9 cellular contexts compared by ENCODE assay signal in the genomic region with DNA sequence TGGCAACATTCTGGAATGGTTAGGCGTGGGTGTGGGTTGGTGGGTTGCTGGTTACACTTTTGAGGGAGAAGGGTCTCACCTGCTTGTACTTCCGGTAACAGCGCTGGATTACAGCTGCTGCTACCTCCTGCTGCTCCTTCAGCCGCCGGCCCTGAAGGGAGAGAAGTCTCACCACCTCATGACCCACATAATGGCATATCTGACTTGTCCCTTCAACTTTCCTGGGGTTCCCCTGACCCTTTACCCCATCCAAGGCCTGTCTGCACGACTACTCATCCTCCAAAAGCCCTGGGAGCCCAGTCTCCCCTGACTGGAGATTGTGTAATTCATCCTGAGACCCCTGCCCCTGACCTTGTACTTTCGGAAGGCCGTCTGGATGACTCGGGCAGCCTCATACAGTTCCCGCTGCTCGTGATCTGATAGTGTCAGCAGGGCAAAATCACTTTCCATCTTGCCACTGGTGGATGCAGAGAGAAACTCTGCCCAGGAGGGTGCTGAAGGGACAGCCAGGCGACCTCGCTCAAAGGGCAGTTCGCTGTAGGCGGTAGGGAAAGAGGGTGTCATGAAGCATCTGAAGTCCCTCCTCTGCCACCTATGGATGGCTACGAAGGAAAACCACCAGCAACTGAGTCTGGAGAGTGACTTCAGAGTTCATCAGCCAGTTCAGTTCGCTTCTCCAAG. TPM values are rescaled to one million over a fixed set of nuclear protein-coding genes. Genes with fewer than 3 reads are reported as not detected.
DNase-seq lines count a peak whose midpoint lies in the region; FAIRE-seq and TF ChIP-seq lines count a peak whose summit lies in the region.
"Had no signal": no experiment of that assay in that cellular context is flagged by ENCODE, and none has a peak within 500 bp of the region (broad histone marks: within the 10 kb centered on the region; RNA-seq: fewer than 3 reads in every experiment).

No MANE protein-coding gene starts in this region.

- no peak for FAIRE-seq in kidney (lab: Jason Lieb, UNC)
- FAIRE-seq: colon had no signal

- peak overlapping the region; percentile 58 to 99 for H3K4me3 ChIP-seq in kidney (ENCODE audit: low read length in 2 of 2)

- H3K4me1 ChIP-seq in kidney (ENCODE audit: control insufficient read depth in 1 of 2, insufficient read depth in 1 of 2, low read depth in 1 of 2, low read length in 2 of 2), result peaks cover 4 to 31% of the 10 kb centered on the region in 2 donors

- no peaks in the 10 kb centered on the region for H3K27me3 Mint-ChIP-seq in activated naive CD4-positive, alpha-beta T cell treated with anti-CD3 and anti-CD28 coated beads for 36 hours (ENCODE audit: low read depth)
- no peaks in the 10 kb centered on the region for H3K27me3 Mint-ChIP-seq in activated naive CD4-positive, alpha-beta T cell treated with anti-CD3 and anti-CD28 coated beads, Interleukin-2, amount 10 ng/mL, durations not matched to agents 7 days and 5 days

- CTCF ChIA-PET in activated naive CD4-positive, alpha-beta T cell treated with anti-CD3 and anti-CD28 coated beads for 36 hours (lab: Charles Lee), result interaction anchor here (0.8 to 2.7 kb wide), 7 partner anchors 11 to 92 kb away, joined by 3 to 17 read pairs (median 5); a partner anchor contains a TSS
- CTCF ChIA-PET in activated naive CD4-positive, alpha-beta T cell treated with anti-CD3 and anti-CD28 coated beads, Interleukin-2, amount 10 ng/mL, durations not matched to agents 7 days and 5 days (lab: Charles Lee), result interaction anchor here (0.9 to 4.0 kb wide), 4 partner anchors 11 to 61 kb away, joined by 3 to 17 read pairs (median 5); a partner anchor contains a TSS

- H3K27ac ChIP-seq in kidney (ENCODE audit: low read depth in 2 of 2, low read length in 2 of 2) (peak overlapping the region; percentile 52 to 70), temporal lobe (ENCODE audit: low read depth, low read length) (peak overlapping the region; percentile 97)

- H3K36me3 ChIP-seq in kidney (ENCODE audit: control insufficient read depth in 1 of 2, insufficient read depth in 2 of 2, low read length in 2 of 2), result peaks cover 12% of the 10 kb centered on the region in 2 donors

- H3K36me3 Mint-ChIP-seq in activated naive CD4-positive, alpha-beta T cell treated with anti-CD3 and anti-CD28 coated beads for 36 hours (ENCODE audit: low read depth), result peaks cover 26% of the 10 kb centered on the region
- H3K36me3 Mint-ChIP-seq in activated naive CD4-positive, alpha-beta T cell treated with anti-CD3 and anti-CD28 coated beads, Interleukin-2, amount 10 ng/mL, durations not matched to agents 7 days and 5 days, result peaks cover 41% of the 10 kb centered on the region

- no peak overlapping the region for H3K27ac Mint-ChIP-seq in activated naive CD4-positive, alpha-beta T cell treated with anti-CD3 and anti-CD28 coated beads for 36 hours
- H3K27ac Mint-ChIP-seq in activated naive CD4-positive, alpha-beta T cell treated with anti-CD3 and anti-CD28 coated beads, Interleukin-2, amount 10 ng/mL, durations not matched to agents 7 days and 5 days, result no peak overlapping the region

- peak; percentile 58 for DNase-seq in activated naive CD4-positive, alpha-beta T cell treated with anti-CD3 and anti-CD28 coated beads for 36 hours
- no peak for DNase-seq in activated naive CD4-positive, alpha-beta T cell treated with anti-CD3 and anti-CD28 coated beads, Interleukin-2, amount 10 ng/mL, durations not matched to agents 7 days and 5 days
- DNase-seq in activated CD8-positive, alpha-beta memory T cell treated with anti-CD3 and anti-CD28 coated beads, Interleukin-2, amount 50 U/mL, for 48 hours, result peak; percentile 76
- DNase-seq in kidney (peak; percentile 51), NCI-H1092 (lab: John Stamatoyannopoulos, UW) (no peak), DMS 273 treated with DMSO at 0.1 percent for 48 hours (lab: John Stamatoyannopoulos, UW) (no peak), occipital lobe (lab: John Stamatoyannopoulos, UW) (no peak)

- no peaks in the 10 kb centered on the region for H3K9me3 Mint-ChIP-seq in activated naive CD4-positive, alpha-beta T cell treated with anti-CD3 and anti-CD28 coated beads for 36 hours
- no peaks in the 10 kb centered on the region for H3K9me3 Mint-ChIP-seq in activated naive CD4-positive, alpha-beta T cell treated with anti-CD3 and anti-CD28 coated beads, Interleukin-2, amount 10 ng/mL, durations not matched to agents 7 days and 5 days

- intact Hi-C loops in activated naive CD4-positive, alpha-beta T cell treated with anti-CD3 and anti-CD28 coated beads for 36 hours (cut with micrococcal nuclease), result loop anchor here (5.0 kb wide), 1 partner anchor 468 kb away; a partner anchor contains a TSS
- intact Hi-C loops in kidney (cut with DNase I), result no loop called here

- TF ChIP-seq CTCF in kidney (IDR thresholded peaks at IDR 0.05; ENCODE audit: borderline replicate concordance, extremely low read depth, insufficient read depth), result no peak

- no peak overlapping the region for H3K4me3 Mint-ChIP-seq in activated naive CD4-positive, alpha-beta T cell treated with anti-CD3 and anti-CD28 coated beads for 36 hours
- H3K4me3 Mint-ChIP-seq in activated naive CD4-positive, alpha-beta T cell treated with anti-CD3 and anti-CD28 coated beads, Interleukin-2, amount 10 ng/mL, durations not matched to agents 7 days and 5 days, result no peak overlapping the region

- peaks cover 39% of the 10 kb centered on the region for H3K4me1 Mint-ChIP-seq in activated naive CD4-positive, alpha-beta T cell treated with anti-CD3 and anti-CD28 coated beads for 36 hours (ENCODE audit: low read depth)
- peaks cover 20% of the 10 kb centered on the region for H3K4me1 Mint-ChIP-seq in activated naive CD4-positive, alpha-beta T cell treated with anti-CD3 and anti-CD28 coated beads, Interleukin-2, amount 10 ng/mL, durations not matched to agents 7 days and 5 days

- H3K9me3 ChIP-seq in kidney (ENCODE audit: control insufficient read depth in 1 of 2, low read length in 2 of 2), result no peaks in the 10 kb centered on the region

- peak overlapping the region in 1 of 2 donors; percentile 87 for H3K9ac ChIP-seq in kidney (ENCODE audit: low read length in 2 of 2)

RNA-seq across cellular contexts. Expression of a gene that starts 2.1 kb away (rescaled TPM):
- 10 to 100 TPM; 68.6 to 70.2 TPM for total RNA-seq in activated naive CD4-positive, alpha-beta T cell treated with anti-CD3 and anti-CD28 coated beads for 36 hours
- total RNA-seq in kidney (73.6 TPM), temporal lobe (34.4 TPM), occipital lobe (21.1 TPM)
- polyA plus RNA-seq in kidney (ENCODE audit: insufficient read depth, low read depth, low replicate concordance), result 157 TPM

RNA-seq across cellular contexts. Expression of a gene that starts 17.8 kb away (rescaled TPM):
- total RNA-seq in activated naive CD4-positive, alpha-beta T cell treated with anti-CD3 and anti-CD28 coated beads for 36 hours, result 10 to 100 TPM; 79.1 to 79.5 TPM
- 47.1 TPM for total RNA-seq in kidney
- 40.1 TPM for polyA plus RNA-seq in kidney (ENCODE audit: insufficient read depth, low read depth, low replicate concordance)
- 13.5 TPM for total RNA-seq in temporal lobe
- 5.1 TPM for total RNA-seq in occipital lobe

RNA-seq across cellular contexts. Expression of a gene that starts 18.8 kb away (rescaled TPM):
- 10 to 100 TPM; 26.7 to 28.9 TPM for total RNA-seq in activated naive CD4-positive, alpha-beta T cell treated with anti-CD3 and anti-CD28 coated beads for 36 hours
- total RNA-seq in kidney (6.9 TPM), temporal lobe (0.74 TPM), occipital lobe (2.3 TPM)
- 17.8 TPM for polyA plus RNA-seq in kidney (ENCODE audit: insufficient read depth, low read depth, low replicate concordance)

RNA-seq across cellular contexts. Expression of a gene that starts 21.4 kb away (rescaled TPM):
- 1,000 to 10,000 TPM; 1,812 to 1,876 TPM for total RNA-seq in activated naive CD4-positive, alpha-beta T cell treated with anti-CD3 and anti-CD28 coated beads for 36 hours
- total RNA-seq in kidney (496 TPM), temporal lobe (69.3 TPM), occipital lobe (53.0 TPM)
- polyA plus RNA-seq in kidney (ENCODE audit: insufficient read depth, low read depth, low replicate concordance), result 614 TPM

RNA-seq across cellular contexts. Expression of a gene that starts 27.6 kb away (rescaled TPM):
- total RNA-seq in activated naive CD4-positive, alpha-beta T cell treated with anti-CD3 and anti-CD28 coated beads for 36 hours, result under 1 TPM; 0.21 to 0.54 TPM
- total RNA-seq in kidney, result 1.5 TPM
- 1.6 TPM for polyA plus RNA-seq in kidney (ENCODE audit: insufficient read depth, low read depth, low replicate concordance)
- 0.25 TPM for total RNA-seq in temporal lobe
- total RNA-seq in occipital lobe, result 0.31 TPM

Comparison
In these comparisons a context has a peak if more than half of its experiments do, and no peak if none do; other contexts are left out.
1. DNase-seq: peak in activated naive CD4-positive, alpha-beta T cell treated with anti-CD3 and anti-CD28 coated beads for 36 hours (single experiment), activated CD8-positive, alpha-beta memory T cell treated with anti-CD3 and anti-CD28 coated beads, Interleukin-2, amount 50 U/mL, for 48 hours (single experiment) and kidney (single experiment); none in activated naive CD4-positive, alpha-beta T cell treated with anti-CD3 and anti-CD28 coated beads, Interleukin-2, amount 10 ng/mL, durations not matched to agents 7 days and 5 days (single experiment), NCI-H1092 (single experiment), DMS 273 treated with DMSO at 0.1 percent for 48 hours (single experiment) and occipital lobe (single experiment).